In genomic region chr13:40539954-40540706, GRCh38 we compare ENCODE assay signal across 8 cellular contexts.
DNase-seq lines count a peak whose midpoint lies in the region; ATAC-seq and TF ChIP-seq lines count a peak whose summit lies in the region.

No MANE protein-coding gene starts in this region.

- ATAC-seq in GM21529 (IDR thresholded peaks at IDR 0.05; ENCODE audit: unreplicated experiment), result no peak
- ATAC-seq in left lobe of liver, result no peak
- ATAC-seq in activated CD4-positive, CD25-positive, alpha-beta regulatory T cell treated with anti-CD3 and anti-CD28 coated beads, Interleukin-2, amount 50 U/mL, for 24 hours, result no peak
- ATAC-seq in left colon, result no peak

- no peaks in the 10 kb centered on the region for H3K27me3 ChIP-seq in BJ (ENCODE audit: control insufficient read depth, insufficient read depth, low read length)

- H3K36me3 ChIP-seq in BJ (ENCODE audit: control insufficient read depth, insufficient read depth, low read length), result no peaks in the 10 kb centered on the region

- no peak for TF ChIP-seq CTCF in BJ (IDR thresholded peaks at IDR 0.05; ENCODE audit: insufficient read depth, low read depth, low read length)

- peak; percentile 54 for DNase-seq in BJ (ENCODE audit: low read depth)
- peak; percentile 86 for DNase-seq in M059J (ENCODE audit: low read depth)
- peak; percentile 57 for DNase-seq in epidermal melanocyte (ENCODE audit: insufficient read length, low spot score)
- DNase-seq in mucosa of gallbladder (ENCODE audit: low spot score), result peak; percentile 34
- no peak for DNase-seq in left lobe of liver (ENCODE audit: low spot score)
- no peak for DNase-seq in left colon

- POLR2A ChIA-PET in BJ (lab: Charles Lee), result interaction anchor here (0.6 kb wide), 1 partner anchor 364 kb away, joined by 5 read pairs; no protein-coding TSS in a partner anchor

- intact Hi-C loops in left colon (cut with DNase I, micrococcal nuclease), result no loop called here

- no peak overlapping the region for H3K4me3 ChIP-seq in BJ (ENCODE audit: low read depth, low read length)

- CTCF ChIA-PET in BJ (lab: Yijun Ruan, JAX), result interaction anchor here (0.7 to 1.4 kb wide), 2 partner anchors 11 to 127 kb away, joined by 3 read pairs; no protein-coding TSS in a partner anchor

Comparison
In these comparisons a context has a peak if more than half of its experiments do, and no peak if none do; other contexts are left out.
1. DNase-seq: peak in BJ (single experiment), M059J (single experiment), epidermal melanocyte (single experiment) and mucosa of gallbladder (single experiment); none in left lobe of liver (single experiment) and left colon (0 of 2).